In the genomic region with DNA sequence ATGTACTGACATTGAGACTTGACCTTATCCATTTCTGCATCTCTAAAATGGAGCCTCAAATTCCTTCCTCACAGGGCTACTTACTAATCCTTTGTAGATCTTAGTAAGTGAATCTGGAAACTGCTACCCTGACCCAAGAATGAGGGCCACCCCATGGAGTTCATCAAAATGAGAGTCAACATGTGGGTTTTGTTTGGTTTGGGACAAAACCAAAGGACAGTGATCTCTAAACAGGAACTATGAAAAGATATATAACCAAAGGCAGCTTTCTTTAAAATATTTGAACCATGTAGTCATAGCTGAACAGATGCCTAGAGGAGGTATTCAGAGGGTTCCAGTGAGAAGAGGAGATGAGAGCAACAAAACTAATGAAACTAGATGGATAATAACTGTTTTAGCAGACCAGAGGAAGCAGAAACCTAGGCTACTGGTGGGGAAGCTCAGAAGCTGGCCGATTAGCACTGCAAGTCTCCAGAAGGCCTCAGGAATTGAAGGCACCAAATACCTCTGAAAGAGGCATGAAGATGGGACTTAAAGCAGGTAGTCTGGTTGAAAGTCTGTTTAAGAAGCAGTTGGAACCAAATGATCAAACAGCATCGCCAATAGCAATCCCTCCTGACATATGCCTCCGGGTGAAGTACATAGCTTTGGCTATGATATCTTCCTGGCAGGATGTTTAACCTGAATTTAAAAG, we compare ENCODE assay signal across 17 cellular contexts. TPM values are rescaled to one million over a fixed set of nuclear protein-coding genes. Genes with fewer than 3 reads are reported as not detected.
DNase-seq lines count a peak whose midpoint lies in the region; ATAC-seq and TF ChIP-seq lines count a peak whose summit lies in the region.
"Had no signal": no experiment of that assay in that cellular context is flagged by ENCODE, and none has a peak within 500 bp of the region (broad histone marks: within the 10 kb centered on the region; RNA-seq: fewer than 3 reads in every experiment).

No MANE protein-coding gene starts in this region.

- in situ Hi-C loops in astrocyte of the spinal cord (cut with HindIII; ENCODE audit: low sequenced_read_pairs) = no loop called here

- CTCF ChIA-PET in activated CD8-positive, alpha-beta memory T cell treated with anti-CD3 and anti-CD28 coated beads, Interleukin-2, amount 10 ng/mL, durations not matched to agents 7 days and 5 days (lab: Charles Lee) = no interaction called here

- no peaks in the 10 kb centered on the region for H3K27me3 ChIP-seq in hepatocyte
- H3K27me3 ChIP-seq: neutrophil had no signal

- H2AFZ ChIP-seq in hepatocyte = no peak overlapping the region

- peaks cover under 1% of the 10 kb centered on the region for H3K4me1 Mint-ChIP-seq in activated CD8-positive, alpha-beta memory T cell treated with anti-CD3 and anti-CD28 coated beads, Interleukin-2, amount 10 ng/mL, durations not matched to agents 7 days and 5 days
- H3K4me1 Mint-ChIP-seq: activated naive CD4-positive, alpha-beta T cell treated with anti-CD3 and anti-CD28 coated beads, Interleukin-2, amount 50 U/mL, for 24 hours had no signal

- no peaks in the 10 kb centered on the region for H4K20me1 ChIP-seq in hepatocyte (ENCODE audit: insufficient read depth, poor library complexity, severe bottlenecking)

- H3K4me3 ChIP-seq in astrocyte of the spinal cord (ENCODE audit: low read depth, low read length) (no peak overlapping the region), hepatocyte (no peak overlapping the region)

- H3K9me3 Mint-ChIP-seq in activated CD8-positive, alpha-beta memory T cell treated with anti-CD3 and anti-CD28 coated beads, Interleukin-2, amount 10 ng/mL, durations not matched to agents 7 days and 5 days (ENCODE audit: low read depth) = no peaks in the 10 kb centered on the region
- H3K9me3 Mint-ChIP-seq: activated naive CD4-positive, alpha-beta T cell treated with anti-CD3 and anti-CD28 coated beads, Interleukin-2, amount 50 U/mL, for 24 hours; effector memory CD8-positive, alpha-beta T cell; stimulated activated naive CD8-positive, alpha-beta T cell treated with anti-CD3 and anti-CD28 coated beads, Interleukin-15, Interleukin-2, amounts not matched to agents 100 ng/mL and 50 ng/mL, for 24 hours; T-helper 1 cell treated with Interleukin-12 subunit alpha and Interleukin-12 subunit beta and Interleukin-4 antibody, amounts not matched to agents 30 μg/mL and 1 μg/mL, for 36 hours had no signal

- H3K27ac Mint-ChIP-seq in activated CD8-positive, alpha-beta memory T cell treated with anti-CD3 and anti-CD28 coated beads, Interleukin-2, amount 10 ng/mL, durations not matched to agents 7 days and 5 days = no peak overlapping the region
- H3K27ac Mint-ChIP-seq: activated CD8-positive, alpha-beta T cell treated with anti-CD3 and anti-CD28 coated beads for 36 hours; activated naive CD4-positive, alpha-beta T cell treated with anti-CD3 and anti-CD28 coated beads, Interleukin-2, amount 50 U/mL, for 24 hours; stimulated activated naive CD8-positive, alpha-beta T cell treated with anti-CD3 and anti-CD28 coated beads, Interleukin-15, Interleukin-2, amounts not matched to agents 100 ng/mL and 50 ng/mL, for 24 hours; T-helper 1 cell treated with Interleukin-12 subunit alpha and Interleukin-12 subunit beta and Interleukin-4 antibody, amounts not matched to agents 30 μg/mL and 1 μg/mL, for 36 hours had no signal

- no peak overlapping the region for H3K4me2 ChIP-seq in hepatocyte

- no peaks in the 10 kb centered on the region for H3K9me3 ChIP-seq in hepatocyte (ENCODE audit: low read depth)
- H3K9me3 ChIP-seq: neutrophil had no signal

- H3K36me3 Mint-ChIP-seq in activated CD8-positive, alpha-beta memory T cell treated with anti-CD3 and anti-CD28 coated beads, Interleukin-2, amount 10 ng/mL, durations not matched to agents 7 days and 5 days = peaks cover 8% of the 10 kb centered on the region

- H3K4me1 ChIP-seq in hepatocyte (ENCODE audit: insufficient read depth) = peaks cover 3% of the 10 kb centered on the region

- WGBS in hepatocyte (ENCODE audit: low lambda C conversion rate, missing lambda C conversion rate) = 86% methylated on average over 3 of the region's 3 CpGs

- DNase-seq in activated CD8-positive, alpha-beta memory T cell treated with anti-CD3 and anti-CD28 coated beads, Interleukin-2, amount 10 ng/mL, durations not matched to agents 7 days and 5 days = peak; percentile 29
- DNase-seq in activated CD8-positive, alpha-beta memory T cell treated with anti-CD3 and anti-CD28 coated beads for 24 hours = no peak
- DNase-seq in astrocyte of the spinal cord (ENCODE audit: low read depth, low spot score) (peak; percentile 98), hepatocyte (ENCODE audit: low spot score) (no peak), stromal cell of bone marrow (ENCODE audit: low read depth) (peak; percentile 89), amniotic stem cell (lab: John Stamatoyannopoulos, UW) (no peak)
- no peak for DNase-seq in activated CD4-positive, CD25-positive, alpha-beta regulatory T cell (lab: John Stamatoyannopoulos, UW)
- DNase-seq in stimulated activated naive CD4-positive, alpha-beta T cell (lab: John Stamatoyannopoulos, UW) = no peak
- DNase-seq: activated CD8-positive, alpha-beta T cell treated with anti-CD3 and anti-CD28 coated beads for 36 hours; effector memory CD8-positive, alpha-beta T cell; kidney; NCI-H2107 had no signal

- TF ChIP-seq CTCF in astrocyte of the spinal cord (IDR thresholded peaks at IDR 0.05; ENCODE audit: low read depth, low read length) (no peak), hepatocyte (IDR thresholded peaks at IDR 0.05; ENCODE audit: poor library complexity) (no peak)

- no peaks in the 10 kb centered on the region for H3K79me2 ChIP-seq in hepatocyte

- H3K27ac ChIP-seq in hepatocyte = peak overlapping the region; percentile 33
- H3K27ac ChIP-seq: 22Rv1, neutrophil had no signal

- H3K27me3 Mint-ChIP-seq in activated CD8-positive, alpha-beta memory T cell treated with anti-CD3 and anti-CD28 coated beads, Interleukin-2, amount 10 ng/mL, durations not matched to agents 7 days and 5 days = no peaks in the 10 kb centered on the region
- H3K27me3 Mint-ChIP-seq: activated CD8-positive, alpha-beta T cell treated with anti-CD3 and anti-CD28 coated beads for 36 hours; activated naive CD4-positive, alpha-beta T cell treated with anti-CD3 and anti-CD28 coated beads, Interleukin-2, amount 50 U/mL, for 24 hours; effector memory CD8-positive, alpha-beta T cell; stimulated activated naive CD8-positive, alpha-beta T cell treated with anti-CD3 and anti-CD28 coated beads, Interleukin-15, Interleukin-2, amounts not matched to agents 100 ng/mL and 50 ng/mL, for 24 hours had no signal

- H3K9me2 ChIP-seq in hepatocyte (replicated peaks; ENCODE audit: insufficient read depth) = no peaks in the 10 kb centered on the region

- no peak for ATAC-seq in activated CD8-positive, alpha-beta memory T cell treated with anti-CD3 and anti-CD28 coated beads, Interleukin-2, amount 10 ng/mL, durations not matched to agents 7 days and 5 days
- ATAC-seq: activated CD8-positive, alpha-beta T cell treated with anti-CD3 and anti-CD28 coated beads for 36 hours; effector memory CD8-positive, alpha-beta T cell had no signal

- H3K4me3 Mint-ChIP-seq in activated CD8-positive, alpha-beta memory T cell treated with anti-CD3 and anti-CD28 coated beads, Interleukin-2, amount 10 ng/mL, durations not matched to agents 7 days and 5 days = no peak overlapping the region
- H3K4me3 Mint-ChIP-seq: activated CD8-positive, alpha-beta T cell treated with anti-CD3 and anti-CD28 coated beads for 36 hours; activated naive CD4-positive, alpha-beta T cell treated with anti-CD3 and anti-CD28 coated beads, Interleukin-2, amount 50 U/mL, for 24 hours; effector memory CD8-positive, alpha-beta T cell; stimulated activated naive CD8-positive, alpha-beta T cell treated with anti-CD3 and anti-CD28 coated beads, Interleukin-15, Interleukin-2, amounts not matched to agents 100 ng/mL and 50 ng/mL, for 24 hours; T-helper 1 cell treated with Interleukin-12 subunit alpha and Interleukin-12 subunit beta and Interleukin-4 antibody, amounts not matched to agents 30 μg/mL and 1 μg/mL, for 36 hours had no signal

- H3K36me3 ChIP-seq in hepatocyte (replicated peaks; ENCODE audit: insufficient read depth, low read depth) = no peaks in the 10 kb centered on the region
- H3K36me3 ChIP-seq: neutrophil had no signal

RNA-seq across cellular contexts. Expression of gene THOC3, which starts 45.8 kb away (rescaled TPM):
- total RNA-seq in activated CD8-positive, alpha-beta memory T cell treated with anti-CD3 and anti-CD28 coated beads, Interleukin-2, amount 10 ng/mL, durations not matched to agents 7 days and 5 days = 10 to 100 TPM; 61.0 to 69.4 TPM
- total RNA-seq in hepatocyte = 65.7 and 74.5 TPM in 2 replicates
- 62.0 and 66.3 TPM in 2 replicates for polyA plus RNA-seq in hepatocyte

RNA-seq across cellular contexts. Expression of gene CPLX2, which starts 51.0 kb away (rescaled TPM):
- total RNA-seq in activated CD8-positive, alpha-beta memory T cell treated with anti-CD3 and anti-CD28 coated beads, Interleukin-2, amount 10 ng/mL, durations not matched to agents 7 days and 5 days = not detected
- 0.10 and 0.32 TPM in 2 replicates for total RNA-seq in hepatocyte
- 0.33 and 0.41 TPM in 2 replicates for polyA plus RNA-seq in hepatocyte
- total RNA-seq: activated CD8-positive, alpha-beta T cell treated with anti-CD3 and anti-CD28 coated beads for 36 hours; kidney had no signal

Comparison
In these comparisons a context has a peak if more than half of its experiments do, and no peak if none do; other contexts are left out.
1. DNase-seq: peak in activated CD8-positive, alpha-beta memory T cell treated with anti-CD3 and anti-CD28 coated beads, Interleukin-2, amount 10 ng/mL, durations not matched to agents 7 days and 5 days (single experiment), astrocyte of the spinal cord (single experiment) and stromal cell of bone marrow (single experiment); none in activated CD8-positive, alpha-beta memory T cell treated with anti-CD3 and anti-CD28 coated beads for 24 hours (single experiment), hepatocyte (single experiment), activated CD4-positive, CD25-positive, alpha-beta regulatory T cell (0 of 4), amniotic stem cell (single experiment) and stimulated activated naive CD4-positive, alpha-beta T cell (0 of 6).